19 cellular contexts compared by ENCODE assay signal in genomic region chr19:9640956-9641355, GRCh38. TPM values are rescaled to one million over a fixed set of nuclear protein-coding genes. Genes with fewer than 3 reads are reported as not detected.
DNase-seq lines count a peak whose midpoint lies in the region; ATAC-seq, FAIRE-seq and TF ChIP-seq lines count a peak whose summit lies in the region.
"Had no signal": no experiment of that assay in that cellular context is flagged by ENCODE, and none has a peak within 500 bp of the region (broad histone marks: within the 10 kb centered on the region; RNA-seq: fewer than 3 reads in every experiment).

No MANE protein-coding gene starts in this region.

- FAIRE-seq in HTR-8/SVneo (lab: Jason Lieb, UNC) (peak; percentile 52), bronchial epithelial cell (lab: Jason Lieb, UNC) (peak; percentile 76)
- FAIRE-seq: A204.1, D721Med, GM12892, GM18507, H54 had no signal

- H3K4me1 Mint-ChIP-seq in effector memory CD8-positive, alpha-beta T cell (ENCODE audit: low read depth in 2 of 2): no peaks in the 10 kb centered on the region

- H3K9me3 Mint-ChIP-seq in effector memory CD8-positive, alpha-beta T cell: peaks cover 3 to 11% of the 10 kb centered on the region in 2 donors

- H3K4me3 ChIP-seq in bronchial epithelial cell (ENCODE audit: low read depth, low read length) (no peak overlapping the region), epithelial cell of esophagus (ENCODE audit: low read length) (no peak overlapping the region)
- H3K4me3 ChIP-seq: GM23248 had no signal

- DNase-seq in HTR-8/SVneo (ENCODE audit: insufficient read length, low spot score) (no peak), bronchial epithelial cell (ENCODE audit: low read depth) (peak; percentile 20), epithelial cell of esophagus (ENCODE audit: low read depth) (peak; percentile 22), NCI-H526 (lab: John Stamatoyannopoulos, UW) (no peak)
- DNase-seq in effector memory CD8-positive, alpha-beta T cell: no peak
- DNase-seq: ACHN; BE2C; C1 segment of cervical spinal cord; Caco-2; CD4-positive, CD25-positive, alpha-beta regulatory T cell; GDM1; GM23248; HCEC 1CT had no signal

- no peaks in the 10 kb centered on the region for H3K27me3 Mint-ChIP-seq in effector memory CD8-positive, alpha-beta T cell
- H3K27me3 Mint-ChIP-seq: CD4-positive, CD25-positive, alpha-beta regulatory T cell had no signal

- peak overlapping the region in 1 of 2 donors; percentile 62 for H3K27ac Mint-ChIP-seq in effector memory CD8-positive, alpha-beta T cell

- no peak overlapping the region for H3K4me3 Mint-ChIP-seq in effector memory CD8-positive, alpha-beta T cell
- H3K4me3 Mint-ChIP-seq: CD4-positive, CD25-positive, alpha-beta regulatory T cell had no signal

- TF ChIP-seq CTCF in bronchial epithelial cell (IDR thresholded peaks at IDR 0.05; ENCODE audit: insufficient read depth, low read length, severe bottlenecking) (no peak), epithelial cell of esophagus (IDR thresholded peaks at IDR 0.05; ENCODE audit: insufficient read depth, low read depth, low read length, missing control alignments) (no peak)

- no peaks in the 10 kb centered on the region for H3K36me3 Mint-ChIP-seq in effector memory CD8-positive, alpha-beta T cell (ENCODE audit: insufficient read depth)

- H3K36me3 ChIP-seq in bronchial epithelial cell (ENCODE audit: control insufficient read depth, insufficient read depth, low read length): peaks cover 3% of the 10 kb centered on the region
- H3K36me3 ChIP-seq: BE2C had no signal

- no peaks in the 10 kb centered on the region for H3K27me3 ChIP-seq in bronchial epithelial cell (ENCODE audit: control insufficient read depth, insufficient read depth, low read length)
- H3K27me3 ChIP-seq: BE2C had no signal

- no peak for ATAC-seq in effector memory CD8-positive, alpha-beta T cell (replicated peaks)
- no peak for ATAC-seq in HG02588 (IDR thresholded peaks at IDR 0.05; ENCODE audit: unreplicated experiment)

RNA-seq across cellular contexts. Expression of gene ZNF561, which starts 19.9 kb away (rescaled TPM):
- 46.2 and 64.0 TPM in 2 replicates for total RNA-seq in bronchial epithelial cell

RNA-seq across cellular contexts. Expression of gene ZNF562, which starts 33.9 kb away (rescaled TPM):
- total RNA-seq in bronchial epithelial cell: 43.4 and 49.2 TPM in 2 replicates

RNA-seq across cellular contexts. Expression of gene ZNF121, which starts 56.7 kb away (rescaled TPM):
- total RNA-seq in bronchial epithelial cell: 47.7 and 48.7 TPM in 2 replicates

Comparison
In these comparisons a context has a peak if more than half of its experiments do, and no peak if none do; other contexts are left out.
1. DNase-seq: peak in bronchial epithelial cell (single experiment) and epithelial cell of esophagus (single experiment); none in HTR-8/SVneo (single experiment), NCI-H526 (0 of 2) and effector memory CD8-positive, alpha-beta T cell (0 of 3).